ENCODE assay signal across 8 cellular contexts in genomic region chr12:124829008-124829707, GRCh38. TPM values are rescaled to one million over a fixed set of nuclear protein-coding genes. Genes with fewer than 3 reads are reported as not detected.
DNase-seq lines count a peak whose midpoint lies in the region; ATAC-seq, FAIRE-seq and TF ChIP-seq lines count a peak whose summit lies in the region.

No MANE protein-coding gene starts in this region.

- H3K27ac ChIP-seq in fibroblast of lung (ENCODE audit: insufficient read depth, low read length): peak overlapping the region; percentile 66

- peak; percentile 59 for FAIRE-seq in GM19239 (lab: Jason Lieb, UNC)

- intact Hi-C loops in sciatic nerve (cut with DNase I): no loop called here

- no peak for TF ChIP-seq CTCF in fibroblast of lung (conservative IDR thresholded peaks at IDR 0.05 in 1 of 2, IDR thresholded peaks at IDR 0.05 in 1 of 2; ENCODE audit: low read depth in 1 of 2, low read length in 2 of 2)

- no peaks in the 10 kb centered on the region for H3K9me3 ChIP-seq in fibroblast of lung (ENCODE audit: control insufficient read depth, insufficient read depth, low read depth, low read length)

- peaks cover 20% of the 10 kb centered on the region for H3K4me1 ChIP-seq in fibroblast of lung (ENCODE audit: control insufficient read depth, extremely low read depth, insufficient read depth, low read length)

- DNase-seq in GM19239 (ENCODE audit: insufficient read length, low spot score) (no peak), RPMI7951 (ENCODE audit: low read depth) (peak; percentile 87), fibroblast of lung (ENCODE audit: low read depth in 2 of 2) (peak; percentile 86 to 87), sciatic nerve (ENCODE audit: low spot score) (no peak), NCI-H446 (lab: John Stamatoyannopoulos, UW) (no peak), activated gamma-delta T cell (lab: John Stamatoyannopoulos, UW) (no peak)
- DNase-seq in stimulated activated CD4-positive, alpha-beta T cell treated with anti-CD3 and anti-CD28 coated beads, Interleukin-4, amount 100 ng/mL, for 4 hours: no peak

- peak overlapping the region; percentile 38 for H2AFZ ChIP-seq in fibroblast of lung (ENCODE audit: low read length)

- no peak overlapping the region for H3K9ac ChIP-seq in fibroblast of lung (ENCODE audit: insufficient read depth, low read length)

- H3K36me3 ChIP-seq in fibroblast of lung (ENCODE audit: control insufficient read depth, insufficient read depth, low read length): no peaks in the 10 kb centered on the region

- ATAC-seq in sciatic nerve (peak; percentile 71), HG02938 (IDR thresholded peaks at IDR 0.05; ENCODE audit: unreplicated experiment) (no peak)

- H3K27me3 ChIP-seq in fibroblast of lung (ENCODE audit: control insufficient read depth, insufficient read depth, low read length): no peaks in the 10 kb centered on the region

- no peaks in the 10 kb centered on the region for H4K20me1 ChIP-seq in fibroblast of lung (ENCODE audit: control insufficient read depth, extremely low read depth, insufficient read depth, low read length)

- H3K4me2 ChIP-seq in fibroblast of lung (ENCODE audit: extremely low read depth, insufficient read depth, low read length): peak overlapping the region; percentile 38

- no peak overlapping the region for H3K4me3 ChIP-seq in fibroblast of lung (replicated peaks in 1 of 4; ENCODE audit: control extremely low read depth in 1 of 4, insufficient read depth in 1 of 4, low read depth in 3 of 4, low read length in 4 of 4)

- no peaks in the 10 kb centered on the region for H3K79me2 ChIP-seq in fibroblast of lung (ENCODE audit: control insufficient read depth, insufficient read depth, low read length)

RNA-seq across cellular contexts. Expression of gene SCARB1, which starts 34.5 kb away (rescaled TPM):
- total RNA-seq in RPMI7951 (2014; rRNA removed; shearing (Covaris generic)): 13.9 and 15.3 TPM in 2 replicates
- 5.1 and 14.7 TPM in 2 replicates for total RNA-seq in fibroblast of lung
- 32.5 and 39.4 TPM in 2 replicates for polyA plus RNA-seq in fibroblast of lung
- polyA plus RNA-seq in fibroblast of lung (2012): 35.6 and 39.8 TPM in 2 replicates
- polyA minus RNA-seq in fibroblast of lung (ENCODE audit: low replicate concordance): 69.9 and 70.9 TPM in 2 replicates
- 69.2 TPM for total RNA-seq in sciatic nerve

Comparison
In these comparisons a context has a peak if more than half of its experiments do, and no peak if none do; other contexts are left out.
1. DNase-seq: peak in RPMI7951 (single experiment) and fibroblast of lung (2 of 2); none in GM19239 (single experiment), sciatic nerve (single experiment), NCI-H446 (0 of 2), stimulated activated CD4-positive, alpha-beta T cell treated with anti-CD3 and anti-CD28 coated beads, Interleukin-4, amount 100 ng/mL, for 4 hours (0 of 2) and activated gamma-delta T cell (single experiment).